20 cellular contexts compared by ENCODE assay signal in the genomic region with DNA sequence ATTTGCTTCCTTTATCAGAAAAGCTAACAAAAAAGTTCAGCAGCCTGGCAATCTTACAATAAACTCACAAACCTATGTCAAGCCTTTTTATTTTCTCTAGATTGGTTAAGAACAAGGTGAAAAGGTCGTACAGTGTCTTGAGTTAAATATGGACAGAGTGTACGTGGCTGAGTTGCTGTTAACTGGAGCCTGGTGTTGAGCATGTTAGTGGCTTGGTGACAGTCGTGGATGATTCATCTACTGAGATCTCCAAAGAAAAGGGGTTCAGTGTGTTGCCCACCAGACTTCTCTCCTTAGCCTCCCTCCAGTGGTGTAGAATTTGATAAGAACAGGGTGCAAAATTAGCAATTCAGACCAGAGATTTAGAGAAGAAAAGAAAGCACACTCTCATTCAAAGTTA.
"Had no signal": no experiment of that assay in that cellular context is flagged by ENCODE, and none has a peak within 500 bp of the region (broad histone marks: within the 10 kb centered on the region; RNA-seq: fewer than 3 reads in every experiment).

No MANE protein-coding gene starts in this region.

- H3K27ac Mint-ChIP-seq: activated CD8-positive, alpha-beta T cell treated with anti-CD3 and anti-CD28 coated beads for 36 hours; dendritic cell treated with granulocyte-macrophage colony-stimulating factor and Interleukin-4, amounts not matched to agents 40 ng/mL and 50 ng/mL, for 4 days; naive B cell; WTC11 had no signal

- H3K4me1 ChIP-seq: body of pancreas, parathyroid adenoma, suprapubic skin had no signal

- H2AFZ ChIP-seq: parathyroid adenoma had no signal

- H3K27me3 Mint-ChIP-seq: dendritic cell treated with granulocyte-macrophage colony-stimulating factor and Interleukin-4, amounts not matched to agents 40 ng/mL and 50 ng/mL, for 4 days had no signal

- H3K4me3 ChIP-seq: body of pancreas, gastroesophageal sphincter, suprapubic skin had no signal

- FAIRE-seq: islet of Langerhans had no signal

- H3K4me3 Mint-ChIP-seq: activated CD8-positive, alpha-beta T cell treated with anti-CD3 and anti-CD28 coated beads for 36 hours; activated T-cell treated with anti-CD3 and anti-CD28 coated beads, Interleukin-2, amount 50 U/mL, for 4 hours; dendritic cell treated with granulocyte-macrophage colony-stimulating factor and Interleukin-4, amounts not matched to agents 40 ng/mL and 50 ng/mL, for 4 days; naive B cell; WTC11 had no signal

- H3K36me3 ChIP-seq: gastroesophageal sphincter, neutrophil, suprapubic skin had no signal

- H3K9me3 ChIP-seq: body of pancreas, gastroesophageal sphincter, neutrophil, suprapubic skin had no signal

- H3K9ac ChIP-seq: parathyroid adenoma had no signal

- H3K27me3 ChIP-seq: body of pancreas, gastroesophageal sphincter, neutrophil, suprapubic skin had no signal

- DNase-seq: activated CD4-positive, alpha-beta T cell treated with anti-CD3 and anti-CD28 coated beads for 4 hours; activated CD8-positive, alpha-beta T cell treated with anti-CD3 and anti-CD28 coated beads for 36 hours; activated effector memory CD4-positive, alpha-beta T cell treated with Interleukin-2 at 50 U/mL for 16 hours; activated naive CD4-positive, alpha-beta T cell treated with anti-CD3 and anti-CD28 coated beads, Interleukin-2, amount 50 U/mL, for 16 hours; activated T-cell treated with anti-CD3 and anti-CD28 coated beads, Interleukin-2, amount 50 U/mL, for 4 hours; body of pancreas; effector memory CD4-positive, alpha-beta T cell; left colon; mammary epithelial cell; naive B cell; stimulated activated CD4-positive, alpha-beta T cell treated with anti-CD3 and anti-CD28 coated beads, Interleukin-15, amount 100 ng/mL, for 24 hours; stimulated activated naive CD8-positive, alpha-beta T cell treated with anti-CD3 and anti-CD28 coated beads, Interleukin-15, Interleukin-2, amounts not matched to agents 100 U/mL and 50 U/mL, for 24 hours; T-helper 2 cell had no signal

- H3K36me3 Mint-ChIP-seq: naive B cell, WTC11 had no signal

- H3K9me3 Mint-ChIP-seq: activated CD8-positive, alpha-beta T cell treated with anti-CD3 and anti-CD28 coated beads for 36 hours; activated T-cell treated with anti-CD3 and anti-CD28 coated beads, Interleukin-2, amount 50 U/mL, for 4 hours; dendritic cell treated with granulocyte-macrophage colony-stimulating factor and Interleukin-4, amounts not matched to agents 40 ng/mL and 50 ng/mL, for 4 days; naive B cell; WTC11 had no signal

- H3K27ac ChIP-seq: body of pancreas, gastroesophageal sphincter, neutrophil, parathyroid adenoma, suprapubic skin had no signal

- ATAC-seq: activated CD8-positive, alpha-beta T cell treated with anti-CD3 and anti-CD28 coated beads for 36 hours; activated T-cell treated with anti-CD3 and anti-CD28 coated beads, Interleukin-2, amount 50 U/mL, for 4 hours; body of pancreas; gastroesophageal sphincter; left colon; stimulated activated naive CD8-positive, alpha-beta T cell treated with anti-CD3 and anti-CD28 coated beads, Interleukin-15, Interleukin-2, amounts not matched to agents 100 U/mL and 50 U/mL, for 24 hours; WTC11 had no signal

- H3K79me2 ChIP-seq: parathyroid adenoma had no signal
